ENCODE assay signal across 16 cellular contexts in the genomic region with DNA sequence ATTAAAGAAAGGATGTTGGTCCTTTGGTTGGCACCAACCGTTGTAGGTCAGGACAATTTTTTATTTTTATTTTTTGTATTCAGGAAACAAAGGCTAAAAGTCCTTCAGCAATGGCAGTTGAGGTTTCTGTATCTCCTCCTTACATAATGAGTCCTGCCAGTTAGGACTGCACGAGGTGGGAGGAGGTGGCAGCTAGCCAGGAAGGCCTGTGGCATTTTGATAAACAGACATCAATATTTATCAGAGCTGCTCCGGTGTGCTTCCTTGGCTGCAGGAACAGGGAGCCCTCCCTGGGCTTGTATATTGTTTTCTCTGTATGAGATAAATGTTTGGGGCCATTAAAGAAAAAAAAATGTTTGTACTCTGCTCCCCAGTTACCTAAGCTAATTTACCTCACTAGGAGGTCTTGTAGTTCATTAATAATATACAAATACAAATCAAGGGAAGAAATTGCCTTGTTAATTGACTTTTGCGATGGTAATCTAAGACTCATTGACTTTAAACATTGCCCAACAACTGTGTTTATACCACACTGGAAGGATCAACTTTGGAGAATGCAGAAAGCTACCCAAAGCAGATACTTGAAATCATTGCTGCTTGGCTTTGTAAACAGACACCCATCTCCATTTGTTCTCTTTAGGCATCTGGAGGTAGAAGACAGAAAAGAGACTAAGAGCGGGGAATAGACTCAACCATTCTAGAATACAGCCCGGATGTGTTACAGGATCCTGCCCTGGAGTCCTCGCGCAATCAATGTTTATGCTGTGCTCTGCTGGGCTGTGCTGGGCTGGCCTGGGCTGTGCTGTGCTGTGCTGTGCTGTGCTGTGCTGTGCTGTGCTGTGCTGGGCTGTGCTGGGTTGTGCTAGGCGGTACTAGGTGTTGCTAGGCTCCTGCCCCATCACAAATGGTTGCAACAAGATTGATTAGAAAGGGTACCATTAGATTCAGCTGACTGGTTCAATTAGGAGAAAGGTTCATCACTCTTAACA. TPM values are rescaled to one million over a fixed set of nuclear protein-coding genes. Genes with fewer than 3 reads are reported as not detected.
DNase-seq lines count a peak whose midpoint lies in the region; ATAC-seq and TF ChIP-seq lines count a peak whose summit lies in the region.
"Had no signal": no experiment of that assay in that cellular context is flagged by ENCODE, and none has a peak within 500 bp of the region (broad histone marks: within the 10 kb centered on the region; RNA-seq: fewer than 3 reads in every experiment).

No MANE protein-coding gene starts in this region.

- H3K36me3 ChIP-seq in HCT116 (ENCODE audit: control insufficient read depth in 1 of 2, insufficient read depth in 2 of 2, low read length in 2 of 2) (no peaks in the 10 kb centered on the region), Panc1 (ENCODE audit: control insufficient read depth, insufficient read depth, low read length) (no peaks in the 10 kb centered on the region), right lobe of liver (no peaks in the 10 kb centered on the region), lower lobe of right lung (no peaks in the 10 kb centered on the region)
- H3K36me3 ChIP-seq: colonic mucosa had no signal

- RAD21 ChIA-PET in HCT116 (lab: Charles Lee; ENCODE audit: low non-redundant PET in 1 of 2, low total read pairs in 2 of 2, uncharacterized antibody in 2 of 2, unreplicated experiment in 2 of 2): no interaction called here

- no peak overlapping the region for H3K4me3 ChIP-seq in HCT116 (replicated peaks in 1 of 2; ENCODE audit: low read depth in 1 of 2, low read length in 2 of 2)
- no peak overlapping the region for H3K4me3 ChIP-seq in Panc1 (ENCODE audit: low read depth in 2 of 2, low read length in 2 of 2)
- H3K4me3 ChIP-seq in right lobe of liver: no peak overlapping the region
- H3K4me3 ChIP-seq in lower lobe of right lung: no peak overlapping the region
- H3K4me3 ChIP-seq: colonic mucosa had no signal

- no peak overlapping the region for H3K9ac ChIP-seq in HCT116 (ENCODE audit: low read length)

- no peaks in the 10 kb centered on the region for H4K20me1 ChIP-seq in HCT116 (ENCODE audit: insufficient read depth)

- ATAC-seq in HCT116: 0 out of 2 replicates have a peak, but pooled peaks have one; percentile 38
- ATAC-seq in Panc1: peak; percentile 52; the same call in 1 of the 2 replicates
- peak; percentile 25 to 66 (median 44) for ATAC-seq in right lobe of liver
- no peak for ATAC-seq in GM21423 (IDR thresholded peaks at IDR 0.05; ENCODE audit: unreplicated experiment)
- no peak for ATAC-seq in lower lobe of right lung

- DNase-seq in COR-L47 (lab: John Stamatoyannopoulos, UW) (peak; percentile 50), HCT116 (ENCODE audit: low read depth, low spot score) (no peak), Panc1 (ENCODE audit: low read depth, low spot score) (no peak), right lobe of liver (peak in 2 of 3 donors; percentile 68 to 69), AG20443 (ENCODE audit: low spot score) (no peak), lower lobe of right lung (no peak), G401 (ENCODE audit: low spot score) (no peak)
- DNase-seq: activated gamma-delta T cell; colonic mucosa; immature natural killer cell; NCI-H1092; NCI-H524; stimulated activated CD4-positive, alpha-beta T cell treated with anti-CD3 and anti-CD28 coated beads, Interleukin-1b, Interleukin-23, amount 100 ng/mL, for 48 hours; substantia nigra had no signal

- no peaks in the 10 kb centered on the region for H3K4me1 ChIP-seq in HCT116 (ENCODE audit: control insufficient read depth in 1 of 2, insufficient read depth in 2 of 2, low read length in 2 of 2)
- H3K4me1 ChIP-seq in Panc1 (ENCODE audit: control insufficient read depth, insufficient read depth, low read length): 0 out of 2 replicates have a peak, but pooled peaks cover 2% of the 10 kb centered on the region
- peaks cover 0 to 46% (median 15%) of the 10 kb centered on the region in 4 donors for H3K4me1 ChIP-seq in right lobe of liver
- no peaks in the 10 kb centered on the region for H3K4me1 ChIP-seq in lower lobe of right lung
- H3K4me1 ChIP-seq: colonic mucosa had no signal

- 18% methylated on average over 5 of the region's 9 CpGs for WGBS in right lobe of liver (ENCODE audit: insufficient coverage, low coverage, low lambda C conversion rate, missing lambda C conversion rate)

- TF ChIP-seq RAD21 in HCT116 (IDR thresholded peaks at IDR 0.05; ENCODE audit: low read depth): no peak

- H3K27me3 ChIP-seq in HCT116 (ENCODE audit: insufficient read depth, low read length) (peaks cover 18% of the 10 kb centered on the region; the same call in 1 of the 2 replicates), Panc1 (ENCODE audit: control insufficient read depth, insufficient read depth, low read length) (no peaks in the 10 kb centered on the region; the same call in 1 of the 2 replicates), right lobe of liver (no peaks in the 10 kb centered on the region), lower lobe of right lung (ENCODE audit: low read depth) (no peaks in the 10 kb centered on the region)
- H3K27me3 ChIP-seq: colonic mucosa had no signal

- no peaks in the 10 kb centered on the region for H3K9me2 ChIP-seq in HCT116 (ENCODE audit: insufficient read depth)

- no peak overlapping the region for H3K4me2 ChIP-seq in HCT116 (ENCODE audit: low read length)

- CTCF ChIA-PET in HCT116 (lab: Charles Lee) (no interaction called here), Panc1 (lab: Charles Lee) (interaction anchor here (0.7 kb wide), 1 partner anchor 93 kb away, joined by 3 read pairs; no protein-coding TSS in a partner anchor)

- no peaks in the 10 kb centered on the region for H3K79me2 ChIP-seq in HCT116 (ENCODE audit: insufficient read depth, low read length)

- H3K27ac ChIP-seq in HCT116 (ENCODE audit: low read depth, low read length) (no peak overlapping the region), Panc1 (ENCODE audit: low read length) (no peak overlapping the region), right lobe of liver (peak overlapping the region in 1 of 3 donors; percentile 51), lower lobe of right lung (no peak overlapping the region)
- H3K27ac ChIP-seq: colonic mucosa, epithelial cell of prostate had no signal

- intact Hi-C loops in HCT116 (cut with micrococcal nuclease) (no loop called here), Panc1 (cut with micrococcal nuclease; ENCODE audit: unreplicated experiment) (no loop called here), right lobe of liver (cut with DNase I) (no loop called here), lower lobe of right lung (cut with DNase I) (no loop called here)

- BruUV-seq in HCT116 (replicated peaks; lab: Mats Ljungman, UMichigan) (no TSS peak), Panc1 (replicated peaks; lab: Mats Ljungman, UMichigan) (no TSS peak)

- POLR2A ChIA-PET in HCT116 (lab: Charles Lee) (no interaction called here), Panc1 (lab: Charles Lee) (no interaction called here)

- TF ChIP-seq POLR2A in HCT116 (IDR thresholded peaks at IDR 0.05; ENCODE audit: borderline replicate concordance, extremely low read depth, insufficient read depth, insufficient read length) (no peak), right lobe of liver (IDR thresholded peaks at IDR 0.05) (no peak)

- H2AFZ ChIP-seq in HCT116 (ENCODE audit: low read depth, low read length, poor library complexity, severe bottlenecking): no peak overlapping the region

- TF ChIP-seq CTCF in HCT116 (IDR thresholded peaks at IDR 0.05 in 2 of 3, conservative IDR thresholded peaks at IDR 0.05 in 1 of 3; ENCODE audit: borderline replicate concordance in 1 of 3, insufficient read depth in 1 of 3, low read depth in 2 of 3, low read length in 2 of 3) (no peak), Panc1 (IDR thresholded peaks at IDR 0.05) (no peak), right lobe of liver (IDR thresholded peaks at IDR 0.05) (no peak), lower lobe of right lung (IDR thresholded peaks at IDR 0.05) (no peak)

- in situ Hi-C loops in Panc1 (cut with HindIII; ENCODE audit: low pct_unique_long_range_greater_than_20kb, low sequenced_read_pairs) (no loop called here), G401 (cut with HindIII; ENCODE audit: low sequenced_read_pairs) (no loop called here)

- no peaks in the 10 kb centered on the region for H3K9me3 ChIP-seq in HCT116 (ENCODE audit: control insufficient read depth in 1 of 2, insufficient read depth in 1 of 2, low read depth in 1 of 2, low read length in 2 of 2)
- H3K9me3 ChIP-seq in Panc1 (ENCODE audit: control insufficient read depth, insufficient read depth, low read depth, low read length): no peaks in the 10 kb centered on the region
- H3K9me3 ChIP-seq in right lobe of liver: no peaks in the 10 kb centered on the region
- no peaks in the 10 kb centered on the region for H3K9me3 ChIP-seq in lower lobe of right lung
- H3K9me3 ChIP-seq: colonic mucosa had no signal

TF ChIP-seq in HCT116, 20 proteins besides CTCF, POLR2A, EP300 and RAD21:
- TF ChIP-seq SIN3A (IDR thresholded peaks at IDR 0.05; ENCODE audit: low read depth) (no peak), TCF7L2 (IDR thresholded peaks at IDR 0.05; ENCODE audit: borderline replicate concordance, extremely low read depth, insufficient read depth, insufficient read length) (no peak), SRF (IDR thresholded peaks at IDR 0.05; ENCODE audit: low read depth) (no peak)

RNA-seq across cellular contexts. Expression of gene PDZD8, which starts 36.5 kb away (rescaled TPM):
- total RNA-seq in HCT116 (2021; ENCODE audit: unreplicated experiment) (61.7 TPM), Panc1 (2021; ENCODE audit: unreplicated experiment) (44.7 TPM), right lobe of liver (10 to 100 TPM; 33.5 to 59.7 (median 46.4) TPM), lower lobe of right lung (29.4 TPM)
- 17.5 and 20.6 TPM in 2 replicates for polyA plus RNA-seq in HCT116 (2012)
- polyA plus RNA-seq in Panc1 (2012; ENCODE audit: insufficient read length): 24.8 TPM
- total RNA-seq in G401 (2014; rRNA removed; shearing (Covaris generic)): 8.6 and 27.2 TPM in 2 replicates

Comparison
In these comparisons a context has a peak if more than half of its experiments do, and no peak if none do; other contexts are left out.
1. DNase-seq: peak in COR-L47 (single experiment) and right lobe of liver (2 of 3); none in HCT116 (single experiment), Panc1 (single experiment), AG20443 (single experiment), lower lobe of right lung (single experiment) and G401 (single experiment).
2. ATAC-seq: peak in HCT116 (single experiment), Panc1 (single experiment) and right lobe of liver (4 of 4); none in GM21423 (single experiment) and lower lobe of right lung (0 of 2).